Comparison of ENCODE assay signal across 20 cellular contexts in genomic region chr11:102915044-102915375, GRCh38. TPM values are rescaled to one million over a fixed set of nuclear protein-coding genes. Genes with fewer than 3 reads are reported as not detected.
"Had no signal": no experiment of that assay in that cellular context is flagged by ENCODE, and none has a peak within 500 bp of the region (broad histone marks: within the 10 kb centered on the region; RNA-seq: fewer than 3 reads in every experiment).

No MANE protein-coding gene starts in this region.

- H3K4me3 Mint-ChIP-seq: activated CD8-positive, alpha-beta T cell treated with anti-CD3 and anti-CD28 coated beads for 36 hours; activated naive CD8-positive, alpha-beta T cell treated with anti-CD3 and anti-CD28 coated beads, Interleukin-2, amount 10 ng/mL, durations not matched to agents 7 days and 5 days; activated T-helper 1 cell treated with anti-CD3 and anti-CD28 coated beads, Interleukin-12 subunit alpha, Interleukin-12 subunit beta, Interleukin-2, Interleukin-4 antibody, amounts not matched to agents 30 ng/mL and 10 ng/mL and 1 ng/mL, durations not matched to agents 14 hours and 24 hours and 36 hours; brain; central memory CD8-positive, alpha-beta T cell; T-helper 17 cell; WTC11 had no signal

- H3K36me3 ChIP-seq: upper lobe of right lung had no signal

- H3K4me3 ChIP-seq: psoas muscle, upper lobe of right lung had no signal

- ATAC-seq: activated CD8-positive, alpha-beta T cell treated with anti-CD3 and anti-CD28 coated beads for 36 hours; psoas muscle; sciatic nerve; stimulated activated naive CD8-positive, alpha-beta T cell treated with anti-CD3 and anti-CD28 coated beads, Interleukin-15, Interleukin-2, amounts not matched to agents 100 U/mL and 50 U/mL, for 24 hours; T-helper 17 cell had no signal

- H3K27ac Mint-ChIP-seq: activated CD8-positive, alpha-beta T cell treated with anti-CD3 and anti-CD28 coated beads for 36 hours; activated naive CD8-positive, alpha-beta T cell treated with anti-CD3 and anti-CD28 coated beads, Interleukin-2, amount 10 ng/mL, durations not matched to agents 7 days and 5 days; activated T-helper 1 cell treated with anti-CD3 and anti-CD28 coated beads, Interleukin-12 subunit alpha, Interleukin-12 subunit beta, Interleukin-2, Interleukin-4 antibody, amounts not matched to agents 30 ng/mL and 10 ng/mL and 1 ng/mL, durations not matched to agents 14 hours and 24 hours and 36 hours; brain; T-helper 17 cell; WTC11 had no signal

- H3K9me3 Mint-ChIP-seq: activated CD8-positive, alpha-beta T cell treated with anti-CD3 and anti-CD28 coated beads for 36 hours; activated naive CD8-positive, alpha-beta T cell treated with anti-CD3 and anti-CD28 coated beads, Interleukin-2, amount 10 ng/mL, durations not matched to agents 7 days and 5 days; activated T-helper 1 cell treated with anti-CD3 and anti-CD28 coated beads, Interleukin-12 subunit alpha, Interleukin-12 subunit beta, Interleukin-2, Interleukin-4 antibody, amounts not matched to agents 30 ng/mL and 10 ng/mL and 1 ng/mL, durations not matched to agents 14 hours and 24 hours and 36 hours; brain; central memory CD8-positive, alpha-beta T cell; WTC11 had no signal

- DNase-seq: activated CD4-positive, alpha-beta T cell treated with anti-CD3 and anti-CD28 coated beads for 4 hours; activated CD8-positive, alpha-beta memory T cell treated with anti-CD3 and anti-CD28 coated beads, Interleukin-2, amount 50 U/mL, for 4 hours; activated naive CD8-positive, alpha-beta T cell treated with anti-CD3 and anti-CD28 coated beads, Interleukin-2, amount 10 ng/mL, durations not matched to agents 7 days and 5 days; cortex of kidney; effector CD8-positive, alpha-beta T cell; psoas muscle; stimulated activated naive CD8-positive, alpha-beta T cell treated with anti-CD3 and anti-CD28 coated beads, Interleukin-15, Interleukin-2, amounts not matched to agents 100 U/mL and 50 U/mL, for 24 hours; T-helper 17 cell; upper lobe of right lung had no signal

- H3K36me3 Mint-ChIP-seq: activated naive CD8-positive, alpha-beta T cell treated with anti-CD3 and anti-CD28 coated beads, Interleukin-2, amount 10 ng/mL, durations not matched to agents 7 days and 5 days; brain had no signal

- H3K27me3 ChIP-seq: upper lobe of right lung had no signal

- H3K27me3 Mint-ChIP-seq: brain had no signal

- H3K4me1 Mint-ChIP-seq: brain had no signal

- H3K4me1 ChIP-seq: psoas muscle, upper lobe of right lung had no signal

- H3K27ac ChIP-seq: psoas muscle, upper lobe of right lung had no signal

- H3K9me3 ChIP-seq: psoas muscle, upper lobe of right lung had no signal

RNA-seq across cellular contexts. Expression of gene MMP12, which starts 40.2 kb away (rescaled TPM):
- total RNA-seq: activated CD8-positive, alpha-beta T cell treated with anti-CD3 and anti-CD28 coated beads for 36 hours; activated naive CD8-positive, alpha-beta T cell treated with anti-CD3 and anti-CD28 coated beads, Interleukin-2, amount 10 ng/mL, durations not matched to agents 7 days and 5 days; liver; osteocyte; psoas muscle; T-helper 17 cell; WTC11 had no signal
- polyA plus RNA-seq: liver, neural cell, psoas muscle had no signal

RNA-seq across cellular contexts. Expression of gene MMP13, which starts 40.5 kb away (rescaled TPM):
- total RNA-seq: activated CD8-positive, alpha-beta T cell treated with anti-CD3 and anti-CD28 coated beads for 36 hours; activated naive CD8-positive, alpha-beta T cell treated with anti-CD3 and anti-CD28 coated beads, Interleukin-2, amount 10 ng/mL, durations not matched to agents 7 days and 5 days; activated T-helper 1 cell treated with anti-CD3 and anti-CD28 coated beads, Interleukin-12 subunit alpha, Interleukin-12 subunit beta, Interleukin-2, Interleukin-4 antibody, amounts not matched to agents 30 ng/mL and 10 ng/mL and 1 ng/mL, durations not matched to agents 14 hours and 24 hours and 36 hours; fibroblast of lung; liver; mesenteric fat pad; psoas muscle; sciatic nerve; T-helper 17 cell; upper lobe of right lung; WTC11 had no signal
- polyA plus RNA-seq: fibroblast of lung, liver, neural cell, psoas muscle had no signal
